19 cellular contexts compared by ENCODE assay signal in genomic region chr7:12554421-12554820, GRCh38. TPM values are rescaled to one million over a fixed set of nuclear protein-coding genes. Genes with fewer than 3 reads are reported as not detected.
DNase-seq lines count a peak whose midpoint lies in the region; ATAC-seq and TF ChIP-seq lines count a peak whose summit lies in the region.
"Had no signal": no experiment of that assay in that cellular context is flagged by ENCODE, and none has a peak within 500 bp of the region (broad histone marks: within the 10 kb centered on the region; RNA-seq: fewer than 3 reads in every experiment).

No MANE protein-coding gene starts in this region.

- no peaks in the 10 kb centered on the region for H3K36me3 ChIP-seq in kidney epithelial cell (ENCODE audit: control insufficient read depth, insufficient read depth, low read length)
- H3K36me3 ChIP-seq in CD8-positive, alpha-beta memory T cell (ENCODE audit: insufficient read depth, low read length): no peaks in the 10 kb centered on the region
- H3K36me3 ChIP-seq: BLaER1 had no signal

- H3K27me3 Mint-ChIP-seq in nephron (ENCODE audit: low read depth) (no peaks in the 10 kb centered on the region), T-cell (peaks cover 0 to 5% of the 10 kb centered on the region in 2 donors)
- H3K27me3 Mint-ChIP-seq in CD8-positive, alpha-beta memory T cell: no peaks in the 10 kb centered on the region

- H3K4me1 Mint-ChIP-seq in nephron: no peaks in the 10 kb centered on the region
- no peaks in the 10 kb centered on the region for H3K4me1 Mint-ChIP-seq in T-cell
- H3K4me1 Mint-ChIP-seq in CD8-positive, alpha-beta memory T cell: no peaks in the 10 kb centered on the region

- no peaks in the 10 kb centered on the region for H3K9me3 ChIP-seq in CD8-positive, alpha-beta memory T cell (ENCODE audit: low read length)

- TF ChIP-seq CTCF in VCaP (conservative IDR thresholded peaks at IDR 0.05) (no peak), kidney epithelial cell (IDR thresholded peaks at IDR 0.05; ENCODE audit: insufficient read depth, low read length, poor library complexity, severe bottlenecking) (no peak), nephron (IDR thresholded peaks at IDR 0.05; ENCODE audit: unreplicated experiment in 3 of 3) (no peak)

- H3K36me3 Mint-ChIP-seq in nephron (ENCODE audit: low read depth) (no peaks in the 10 kb centered on the region), T-cell (no peaks in the 10 kb centered on the region)
- no peaks in the 10 kb centered on the region for H3K36me3 Mint-ChIP-seq in CD8-positive, alpha-beta memory T cell

- no peaks in the 10 kb centered on the region for H3K27me3 ChIP-seq in kidney epithelial cell (ENCODE audit: control insufficient read depth, insufficient read depth, low read length)
- H3K27me3 ChIP-seq in CD8-positive, alpha-beta memory T cell (ENCODE audit: insufficient read depth, low read length, poor library complexity, severe bottlenecking): no peaks in the 10 kb centered on the region
- H3K27me3 ChIP-seq: BLaER1 had no signal

- DNase-seq in DMS53 (lab: John Stamatoyannopoulos, UW) (peak; percentile 33), DMS53 treated with DMSO at 0.1 percent for 48 hours (lab: John Stamatoyannopoulos, UW; ENCODE audit: unreplicated experiment) (no peak), kidney epithelial cell (ENCODE audit: low read depth) (no peak), T-cell (no peak), MV-4-11 (lab: John Stamatoyannopoulos, UW) (no peak)
- no peak for DNase-seq in CD8-positive, alpha-beta memory T cell
- DNase-seq: AML-193, Calu3, DMS 273 treated with DMSO at 0.1 percent for 48 hours, DMS79 treated with DMSO at 0.1 percent for 48 hours, EL, GDM1, HCEC 1CT, HFFc6, IMR-90 had no signal

- H3K9me3 Mint-ChIP-seq in nephron: peaks cover 3% of the 10 kb centered on the region
- peaks cover 0 to 5% (median 4%) of the 10 kb centered on the region in 3 donors for H3K9me3 Mint-ChIP-seq in T-cell
- no peaks in the 10 kb centered on the region for H3K9me3 Mint-ChIP-seq in CD8-positive, alpha-beta memory T cell

- H3K27ac Mint-ChIP-seq in nephron (peak overlapping the region in 2 of 3 experiments; percentile 67 to 76), T-cell (no peak overlapping the region)
- no peak overlapping the region for H3K27ac Mint-ChIP-seq in CD8-positive, alpha-beta memory T cell
- H3K27ac Mint-ChIP-seq: HFFc6 had no signal

- CTCF ChIA-PET in T-cell (lab: Charles Lee): no interaction called here
- CTCF ChIA-PET in CD8-positive, alpha-beta memory T cell (lab: Charles Lee): no interaction called here

- H3K4me3 Mint-ChIP-seq in nephron: peak overlapping the region; percentile 64 to 73 (median 72)
- no peak overlapping the region for H3K4me3 Mint-ChIP-seq in T-cell
- no peak overlapping the region for H3K4me3 Mint-ChIP-seq in CD8-positive, alpha-beta memory T cell
- H3K4me3 Mint-ChIP-seq: HFFc6 had no signal

- no peaks in the 10 kb centered on the region for H3K4me1 ChIP-seq in CD8-positive, alpha-beta memory T cell (ENCODE audit: insufficient read depth, low read length)
- H3K4me1 ChIP-seq: BLaER1 had no signal

- POLR2A ChIA-PET in T-cell (lab: Charles Lee): no interaction called here
- POLR2A ChIA-PET in CD8-positive, alpha-beta memory T cell (lab: Charles Lee): no interaction called here

- peak overlapping the region; percentile 87 for H3K27ac ChIP-seq in VCaP
- no peak overlapping the region for H3K27ac ChIP-seq in CD8-positive, alpha-beta memory T cell (ENCODE audit: low read depth, low read length)
- H3K27ac ChIP-seq: 22Rv1, BLaER1 had no signal

- peak overlapping the region; percentile 13 for H3K4me3 ChIP-seq in kidney epithelial cell (ENCODE audit: low read depth, low read length)
- H3K4me3 ChIP-seq in CD8-positive, alpha-beta memory T cell (ENCODE audit: low read length): no peak overlapping the region
- H3K4me3 ChIP-seq: BLaER1 had no signal

- ATAC-seq in T-cell (replicated peaks in 1 of 4): no peak

RNA-seq across cellular contexts. Expression of gene SCIN, which starts 16.1 kb away (rescaled TPM):
- total RNA-seq in kidney epithelial cell (8.6 and 14.7 TPM in 2 replicates), T-cell (under 1 TPM in 4 of 5 donors, not detected in 1; 0.05 to 0.57 (median 0.14) TPM)
- total RNA-seq in CD8-positive, alpha-beta memory T cell: under 1 TPM; 0.29 to 0.35 TPM
- not detected for polyA plus RNA-seq in CD8-positive, alpha-beta memory T cell

Comparison
In these comparisons a context has a peak if more than half of its experiments do, and no peak if none do; other contexts are left out.
1. H3K27ac Mint-ChIP-seq: peak in nephron (2 of 3); none in T-cell (0 of 2) and CD8-positive, alpha-beta memory T cell (0 of 8).
2. H3K4me3 Mint-ChIP-seq: peak in nephron (3 of 3); none in T-cell (0 of 3) and CD8-positive, alpha-beta memory T cell (0 of 7).